ENCODE assay signal across 8 cellular contexts in genomic region chr9:113682297-113682771, GRCh38.
A peak's percentile ranks its signal among the peaks of the same experiment; 100 is the strongest.
DNase-seq lines count a peak whose midpoint lies in the region; ATAC-seq, FAIRE-seq and TF ChIP-seq lines count a peak whose summit lies in the region.

No MANE protein-coding gene starts in this region.

- H3K4me1 ChIP-seq in H1 (replicated peaks in 1 of 4; ENCODE audit: control insufficient read depth in 3 of 4, insufficient read depth in 4 of 4, low read length in 3 of 4) (peaks cover 0 to under 1% (median under 1%) of the 10 kb centered on the region in 4 experiments; a peak in 1 of 7 replicates), lower lobe of right lung (peaks cover 3% of the 10 kb centered on the region)

- no peak overlapping the region for H3K27ac Mint-ChIP-seq in stimulated activated effector memory CD8-positive, alpha-beta T cell treated with anti-CD3 and anti-CD28 coated beads, Interleukin-12 subunit alpha, Interleukin-12 subunit beta, amount 100 ng/mL, for 72 hours

- H4K5ac ChIP-seq in H1 (ENCODE audit: insufficient read length, low read depth, low read length) = no peak overlapping the region

- no peak for TF ChIP-seq POLR2A in H1 (IDR thresholded peaks at IDR 0.05; ENCODE audit: control extremely low read depth in 1 of 2, low read depth in 2 of 2, low read length in 2 of 2)

- no peak overlapping the region for H2BK5ac ChIP-seq in H1 (ENCODE audit: low read depth, low read length)

- DNase-seq in activated CD4-positive, alpha-beta T cell treated with anti-CD3 and anti-CD28 coated beads for 24 hours (ENCODE audit: low read depth in 2 of 2) = peak; percentile 23 to 43
- no peak for DNase-seq in activated CD4-positive, alpha-beta T cell treated with anti-CD3 and anti-CD28 coated beads for 1 hour
- DNase-seq in NCI-H2029 (lab: John Stamatoyannopoulos, UW) (peak; percentile 54), WERI-Rb-1 (peak; percentile 86), H1 (ENCODE audit: low read depth in 1 of 2, low spot score in 2 of 2) (peak; percentile 66 to 94), lower lobe of right lung (peak; percentile 71)
- DNase-seq in stimulated activated effector memory CD8-positive, alpha-beta T cell treated with anti-CD3 and anti-CD28 coated beads, Interleukin-12 subunit alpha, Interleukin-12 subunit beta, amount 100 ng/mL, for 72 hours (ENCODE audit: low spot score in 2 of 2) = peak; percentile 27 to 69

- H3K4ac ChIP-seq in H1 (replicated peaks; ENCODE audit: insufficient read length, low read depth, low read length) = no peak overlapping the region

- no peak overlapping the region for H3K9ac ChIP-seq in H1 (replicated peaks in 1 of 4; ENCODE audit: extremely low read depth in 1 of 4, low read depth in 3 of 4, low read length in 3 of 4)

- peak; percentile 95 for FAIRE-seq in H1 (lab: Jason Lieb, UNC)

- H4K91ac ChIP-seq in H1 (replicated peaks; ENCODE audit: insufficient read length, low read length) = no peak overlapping the region

- H3K23me2 ChIP-seq in H1 (ENCODE audit: low read depth, low read length) = peaks cover 5% of the 10 kb centered on the region; the same call in 1 of the 2 replicates

- no peak overlapping the region for H2BK120ac ChIP-seq in H1 (replicated peaks; ENCODE audit: low read depth, low read length)

- no peak overlapping the region for H3K4me3 Mint-ChIP-seq in stimulated activated effector memory CD8-positive, alpha-beta T cell treated with anti-CD3 and anti-CD28 coated beads, Interleukin-12 subunit alpha, Interleukin-12 subunit beta, amount 100 ng/mL, for 72 hours

- no peak overlapping the region for H2BK15ac ChIP-seq in H1 (ENCODE audit: low read length)

- ATAC-seq in lower lobe of right lung (peak; percentile 80 to 81), GM19035 (IDR thresholded peaks at IDR 0.05; ENCODE audit: unreplicated experiment) (no peak)
- ATAC-seq in stimulated activated effector memory CD8-positive, alpha-beta T cell treated with anti-CD3 and anti-CD28 coated beads, Interleukin-12 subunit alpha, Interleukin-12 subunit beta, amount 100 ng/mL, for 72 hours = no peak

- TF ChIP-seq EP300 in H1 (IDR thresholded peaks at IDR 0.05; ENCODE audit: borderline replicate concordance in 1 of 2, low read depth in 2 of 2, low read length in 2 of 2) = no peak

- no peaks in the 10 kb centered on the region for H3K79me1 ChIP-seq in H1 (ENCODE audit: low read depth, low read length)

- H3K36me3 Mint-ChIP-seq in stimulated activated effector memory CD8-positive, alpha-beta T cell treated with anti-CD3 and anti-CD28 coated beads, Interleukin-12 subunit alpha, Interleukin-12 subunit beta, amount 100 ng/mL, for 72 hours = no peaks in the 10 kb centered on the region

- H3K27ac ChIP-seq in WERI-Rb-1 = no peak overlapping the region
- no peak overlapping the region for H3K27ac ChIP-seq in H1 (ENCODE audit: low read depth, low read length)
- no peak overlapping the region for H3K27ac ChIP-seq in lower lobe of right lung

- H3K4me3 ChIP-seq in WERI-Rb-1 (ENCODE audit: low read depth, low read length) (no peak overlapping the region), H1 (ENCODE audit: extremely low read depth in 1 of 4, insufficient read depth in 2 of 4, low read depth in 3 of 4, low read length in 4 of 4) (no peak overlapping the region), lower lobe of right lung (no peak overlapping the region)

- CTCF ChIA-PET in H1 (lab: Charles Lee; ENCODE audit: partially characterized antibody) = interaction anchor here (0.6 to 3.7 kb wide), 33 partner anchors 9 to 1431 kb away, joined by 3 to 19 read pairs (median 4); no protein-coding TSS in a partner anchor

- H3K56ac ChIP-seq in H1 (replicated peaks; ENCODE audit: insufficient read length, low read depth, low read length) = no peak overlapping the region

- WGBS in H1 (ENCODE audit: extremely low coverage in 1 of 2, insufficient coverage in 1 of 2, insufficient read length in 1 of 2, insufficient replicate concordance in 2 of 2, low coverage in 1 of 2, low lambda C conversion rate in 2 of 2, missing lambda C conversion rate in 1 of 2), 2 experiments = 25% methylated on average over 9 of the region's 9 CpGs; no CpG with 5 or more reads in 1 of the 2 experiments

- intact Hi-C loops in lower lobe of right lung (cut with DNase I) = no loop called here

- no peaks in the 10 kb centered on the region for H4K20me1 ChIP-seq in H1 (replicated peaks in 1 of 2; ENCODE audit: control insufficient read depth in 1 of 2, insufficient read depth in 2 of 2, low read length in 2 of 2)

- peak; percentile 79 to 86 for TF ChIP-seq RAD21 in H1 (IDR thresholded peaks at IDR 0.05 in 1 of 2, conservative IDR thresholded peaks at IDR 0.05 in 1 of 2; ENCODE audit: low read depth in 2 of 2, low read length in 2 of 2)

- no peaks in the 10 kb centered on the region for H3K79me2 ChIP-seq in H1 (ENCODE audit: control insufficient read depth in 1 of 2, insufficient read depth in 2 of 2, low read length in 2 of 2)

- H3K14ac ChIP-seq in H1 (ENCODE audit: insufficient read length) = no peak overlapping the region

- no peak overlapping the region for H2AK5ac ChIP-seq in H1 (ENCODE audit: low read depth, low read length)

- no peak overlapping the region for H3K4me2 ChIP-seq in H1 (ENCODE audit: insufficient read depth in 1 of 2, low read depth in 2 of 2, low read length in 2 of 2)

- no peak overlapping the region for H2BK12ac ChIP-seq in H1 (ENCODE audit: low read depth, low read length)

- no peaks in the 10 kb centered on the region for H3K36me3 ChIP-seq in WERI-Rb-1
- no peaks in the 10 kb centered on the region for H3K36me3 ChIP-seq in H1 (ENCODE audit: control insufficient read depth in 2 of 4, insufficient read depth in 4 of 4, low read length in 3 of 4)
- no peaks in the 10 kb centered on the region for H3K36me3 ChIP-seq in lower lobe of right lung

- H3K27me3 ChIP-seq in WERI-Rb-1 (ENCODE audit: insufficient read depth, low read depth, severe bottlenecking) (no peaks in the 10 kb centered on the region), H1 (replicated peaks in 1 of 4; ENCODE audit: control insufficient read depth in 3 of 4, extremely low read depth in 1 of 4, insufficient read depth in 3 of 4, low read length in 3 of 4) (peaks cover 2 to 19% (median 9%) of the 10 kb centered on the region in 4 experiments), lower lobe of right lung (ENCODE audit: low read depth) (peaks cover under 1% of the 10 kb centered on the region)

- H3K9me3 ChIP-seq in WERI-Rb-1 (ENCODE audit: severe bottlenecking) (no peaks in the 10 kb centered on the region), H1 (ENCODE audit: insufficient read depth in 2 of 2, low read depth in 1 of 2, low read length in 1 of 2) (no peaks in the 10 kb centered on the region), lower lobe of right lung (no peaks in the 10 kb centered on the region)

- no peak overlapping the region for H4K8ac ChIP-seq in H1 (ENCODE audit: extremely low read depth, insufficient read depth, low read length)

- H3K9me3 Mint-ChIP-seq in stimulated activated effector memory CD8-positive, alpha-beta T cell treated with anti-CD3 and anti-CD28 coated beads, Interleukin-12 subunit alpha, Interleukin-12 subunit beta, amount 100 ng/mL, for 72 hours = no peaks in the 10 kb centered on the region

- POLR2A ChIA-PET in H1 (lab: Charles Lee; ENCODE audit: partially characterized antibody) = interaction anchor here (0.6 to 1.4 kb wide), 2 partner anchors 88 to 269 kb away, joined by 3 read pairs; no protein-coding TSS in a partner anchor

- peaks cover 28% of the 10 kb centered on the region for H3K4me1 Mint-ChIP-seq in stimulated activated effector memory CD8-positive, alpha-beta T cell treated with anti-CD3 and anti-CD28 coated beads, Interleukin-12 subunit alpha, Interleukin-12 subunit beta, amount 100 ng/mL, for 72 hours

- 0 out of 2 replicates have a peak overlapping the region, but pooled peaks have one; percentile 43 for H2AFZ ChIP-seq in H1 (ENCODE audit: low read length)

- H3K18ac ChIP-seq in H1 (ENCODE audit: extremely low read depth, low read length) = no peak overlapping the region

- no peak overlapping the region for H2BK20ac ChIP-seq in H1 (ENCODE audit: low read length)

- no peak overlapping the region for H3K23ac ChIP-seq in H1 (ENCODE audit: insufficient read length)

- TF ChIP-seq CTCF in WERI-Rb-1 (IDR thresholded peaks at IDR 0.05; ENCODE audit: low read depth, low read length) = peak; percentile 98
- peak; percentile 73 to 97 (median 88) for TF ChIP-seq CTCF in H1 (IDR thresholded peaks at IDR 0.05; ENCODE audit: control extremely low read depth in 1 of 3, insufficient read depth in 1 of 3, low read depth in 1 of 3, low read length in 3 of 3)
- TF ChIP-seq CTCF in lower lobe of right lung (IDR thresholded peaks at IDR 0.05) = peak; percentile 88

TF ChIP-seq in H1, 55 proteins besides CTCF, POLR2A, EP300 and RAD21:
- TF ChIP-seq NRF1 (IDR thresholded peaks at IDR 0.05; ENCODE audit: low read depth, low read length) = no peak
- TF ChIP-seq YY1 (IDR thresholded peaks at IDR 0.05; ENCODE audit: low read depth, low read length) = 0 out of 2 replicates have a peak, but pooled peaks have one; percentile 26
- no peak for TF ChIP-seq CBX5 (IDR thresholded peaks at IDR 0.05; ENCODE audit: low read depth, low read length)
- TF ChIP-seq CEBPB (IDR thresholded peaks at IDR 0.05; ENCODE audit: low read depth, low read length) = no peak
- TF ChIP-seq FOSL1 (IDR thresholded peaks at IDR 0.05; ENCODE audit: insufficient read depth, low read depth, low read length) = no peak

Comparison
In these comparisons a context has a peak if more than half of its experiments do, and no peak if none do; other contexts are left out.
1. ATAC-seq: peak in lower lobe of right lung (2 of 2); none in stimulated activated effector memory CD8-positive, alpha-beta T cell treated with anti-CD3 and anti-CD28 coated beads, Interleukin-12 subunit alpha, Interleukin-12 subunit beta, amount 100 ng/mL, for 72 hours (single experiment) and GM19035 (single experiment).
2. Peak in every context shown above with its lines, with median percentiles within 50 percentile points of each other: CTCF ChIP-seq.